ENCODE assay signal across 1 cellular context in genomic region chr11:126893796-126894195, GRCh38.
TF ChIP-seq lines count a peak whose summit lies in the region.

No MANE protein-coding gene starts in this region.

TF ChIP-seq in H1, 55 proteins besides CTCF, POLR2A, EP300 and RAD21 (continued from another document):
- TF ChIP-seq YY1 (IDR thresholded peaks at IDR 0.05; ENCODE audit: low read depth, low read length) (no peak), SAP30 (IDR thresholded peaks at IDR 0.05; ENCODE audit: insufficient read depth, insufficient replicate concordance, low read length) (no peak), FOSL1 (IDR thresholded peaks at IDR 0.05; ENCODE audit: insufficient read depth, low read depth, low read length) (no peak), NANOG (IDR thresholded peaks at IDR 0.05; ENCODE audit: insufficient read depth, low read depth, low read length, poor library complexity, severe bottlenecking) (no peak), SP4 (IDR thresholded peaks at IDR 0.05; ENCODE audit: low read length) (no peak), EZH2 (IDR thresholded peaks at IDR 0.05; ENCODE audit: low read depth, low read length, severe bottlenecking) (no peak), KDM5A (IDR thresholded peaks at IDR 0.05; ENCODE audit: low read length) (no peak), MAX (IDR thresholded peaks at IDR 0.05) (no peak), JUND (IDR thresholded peaks at IDR 0.05; ENCODE audit: low read length) (no peak), SRF (IDR thresholded peaks at IDR 0.05; ENCODE audit: low read depth, low read length) (no peak)
